Comparison of ENCODE assay signal across 25 cellular contexts in the genomic region with DNA sequence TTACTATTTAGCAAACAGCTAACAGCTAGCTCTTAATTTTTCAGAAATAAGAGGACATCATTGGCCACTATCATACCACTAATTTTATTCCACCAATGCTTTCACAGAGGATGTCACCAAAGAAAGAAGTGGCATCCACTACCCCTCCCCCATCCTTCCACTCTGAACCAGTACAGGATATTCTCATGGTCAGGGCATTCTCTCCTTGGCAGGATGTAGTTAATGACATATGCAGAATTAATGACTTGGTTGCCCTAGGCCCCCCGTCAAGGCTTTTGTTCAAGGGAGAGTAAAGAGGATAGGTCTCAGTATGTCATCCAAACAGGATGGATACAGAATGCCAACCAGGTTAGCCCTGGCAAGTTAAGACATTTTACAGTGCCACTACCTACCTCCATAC. TPM values are rescaled to one million over a fixed set of nuclear protein-coding genes. Genes with fewer than 3 reads are reported as not detected.
A peak's percentile ranks its signal among the peaks of the same experiment; 100 is the strongest.
DNase-seq lines count a peak whose midpoint lies in the region; ATAC-seq and TF ChIP-seq lines count a peak whose summit lies in the region.
"Had no signal": no experiment of that assay in that cellular context is flagged by ENCODE, and none has a peak within 500 bp of the region (broad histone marks: within the 10 kb centered on the region; RNA-seq: fewer than 3 reads in every experiment).

No MANE protein-coding gene starts in this region.

- H3K4me3 ChIP-seq in CD8-positive, alpha-beta T cell (ENCODE audit: low read depth, low read length) = no peak overlapping the region
- H3K4me3 ChIP-seq in mesenchymal stem cell (ENCODE audit: insufficient read depth in 1 of 2, low read depth in 1 of 2, low read length in 2 of 2) = no peak overlapping the region
- H3K4me3 ChIP-seq in HAP-1 = no peak overlapping the region
- H3K4me3 ChIP-seq: gastroesophageal sphincter, upper lobe of left lung had no signal

- H3K23ac ChIP-seq in mesenchymal stem cell (ENCODE audit: low read length in 2 of 2) = no peak overlapping the region

- H2AK5ac ChIP-seq in mesenchymal stem cell (ENCODE audit: low read length, severe bottlenecking) = no peak overlapping the region

- H3K4me2 ChIP-seq in mesenchymal stem cell (ENCODE audit: low read length, poor library complexity, severe bottlenecking) = no peak overlapping the region

- POLR2A ChIA-PET in CD8-positive, alpha-beta T cell (lab: Charles Lee) = interaction anchor here (1.4 to 2.1 kb wide), 2 partner anchors 9 to 13 kb away, joined by 4 to 5 read pairs; no protein-coding TSS in a partner anchor
- POLR2A ChIA-PET in activated CD8-positive, alpha-beta T cell treated with anti-CD3 and anti-CD28 coated beads for 36 hours (lab: Charles Lee) = no interaction called here

- H3K14ac ChIP-seq in mesenchymal stem cell (ENCODE audit: low read length in 2 of 2) = no peak overlapping the region

- H3K4me1 Mint-ChIP-seq in CD8-positive, alpha-beta T cell (ENCODE audit: low read depth) = peaks cover 50% of the 10 kb centered on the region
- peaks cover 37% of the 10 kb centered on the region for H3K4me1 Mint-ChIP-seq in activated CD8-positive, alpha-beta T cell treated with anti-CD3 and anti-CD28 coated beads for 36 hours (ENCODE audit: low read depth)

- H3K36me3 ChIP-seq in CD8-positive, alpha-beta T cell (ENCODE audit: insufficient read depth, low read length) = peaks cover 4% of the 10 kb centered on the region
- peaks cover 3 to 30% of the 10 kb centered on the region in 2 experiments for H3K36me3 ChIP-seq in mesenchymal stem cell (ENCODE audit: control insufficient read depth in 1 of 2, insufficient read depth in 2 of 2, low read depth in 1 of 2, low read length in 2 of 2)
- H3K36me3 ChIP-seq in HAP-1 (replicated peaks) = no peaks in the 10 kb centered on the region
- H3K36me3 ChIP-seq: WERI-Rb-1 had no signal

- H3K4ac ChIP-seq in mesenchymal stem cell (ENCODE audit: low read depth in 1 of 2, low read length in 2 of 2) = no peak overlapping the region

- H2BK120ac ChIP-seq in mesenchymal stem cell (ENCODE audit: low read depth, low read length) = no peak overlapping the region

- no peak overlapping the region for H3K9ac ChIP-seq in mesenchymal stem cell (ENCODE audit: low read length)

- H3K4me1 ChIP-seq in CD8-positive, alpha-beta T cell (ENCODE audit: insufficient read depth, low read length) = peaks cover 32% of the 10 kb centered on the region
- no peaks in the 10 kb centered on the region for H3K4me1 ChIP-seq in mesenchymal stem cell (ENCODE audit: control insufficient read depth, insufficient read depth, low read depth, low read length)
- H3K4me1 ChIP-seq in HAP-1 = peaks cover 7% of the 10 kb centered on the region; the same call in 1 of the 2 replicates

- intact Hi-C loops in CD8-positive, alpha-beta T cell (cut with DNase I, micrococcal nuclease) = loop anchor here in 1 of 2 experiments (1.0 kb wide), 1 partner anchor 7 kb away; no protein-coding TSS in a partner anchor
- intact Hi-C loops in activated CD8-positive, alpha-beta T cell treated with anti-CD3 and anti-CD28 coated beads for 36 hours (cut with micrococcal nuclease) = no loop called here

- H2BK12ac ChIP-seq in mesenchymal stem cell (ENCODE audit: low read length in 2 of 2) = no peak overlapping the region

- DNase-seq in NCI-H1417 (lab: John Stamatoyannopoulos, UW) (peak in 2 of 3 experiments; percentile 38 to 68), NCI-H1417 treated with DMSO at 0.1 percent for 48 hours (lab: John Stamatoyannopoulos, UW) (no peak), mesenchymal stem cell (no peak), islet precursor cell (no peak), HAP-1 (ENCODE audit: low spot score in 2 of 2) (no peak)
- DNase-seq in CD8-positive, alpha-beta T cell = no peak
- DNase-seq in activated CD8-positive, alpha-beta T cell treated with anti-CD3 and anti-CD28 coated beads for 36 hours = no peak
- DNase-seq: 8988T; activated naive CD4-positive, alpha-beta T cell treated with Interleukin-2 at 50 U/mL for 16 hours; brain microvascular endothelial cell; C1 segment of cervical spinal cord; cortex of kidney; DMS79; GOT3; KG1; NCI-H1092 treated with DMSO at 0.1 percent for 48 hours; NCI-H2171; retina; stimulated activated naive CD4-positive, alpha-beta T cell treated with Interleukin-2 at 50 U/mL for 16 hours; upper lobe of left lung; WERI-Rb-1 had no signal

- H3K27me3 ChIP-seq in CD8-positive, alpha-beta T cell (ENCODE audit: insufficient read depth, low read length) = no peaks in the 10 kb centered on the region
- H3K27me3 ChIP-seq in mesenchymal stem cell (ENCODE audit: control insufficient read depth in 1 of 2, insufficient read depth in 1 of 2, low read length in 2 of 2) (no peaks in the 10 kb centered on the region), HAP-1 (ENCODE audit: low read depth) (no peaks in the 10 kb centered on the region)
- H3K27me3 ChIP-seq: brain microvascular endothelial cell, gastroesophageal sphincter, upper lobe of left lung had no signal

- no peaks in the 10 kb centered on the region for H3K27me3 Mint-ChIP-seq in CD8-positive, alpha-beta T cell (ENCODE audit: low read depth)
- H3K27me3 Mint-ChIP-seq in activated CD8-positive, alpha-beta T cell treated with anti-CD3 and anti-CD28 coated beads for 36 hours = no peaks in the 10 kb centered on the region

- no peaks in the 10 kb centered on the region for H3K9me3 ChIP-seq in CD8-positive, alpha-beta T cell (ENCODE audit: low read length)
- no peaks in the 10 kb centered on the region for H3K9me3 ChIP-seq in mesenchymal stem cell (ENCODE audit: control insufficient read depth, low read length)
- H3K9me3 ChIP-seq in HAP-1 = no peaks in the 10 kb centered on the region
- H3K9me3 ChIP-seq: gastroesophageal sphincter, upper lobe of left lung had no signal

- TF ChIP-seq CTCF in CD8-positive, alpha-beta T cell (IDR thresholded peaks at IDR 0.05) = no peak
- TF ChIP-seq CTCF in activated CD8-positive, alpha-beta T cell treated with anti-CD3 and anti-CD28 coated beads for 36 hours (IDR thresholded peaks at IDR 0.05) = no peak

- no peak overlapping the region for H2AFZ ChIP-seq in mesenchymal stem cell (ENCODE audit: low read depth, low read length)

- CTCF ChIA-PET in CD8-positive, alpha-beta T cell (lab: Charles Lee) = no interaction called here
- CTCF ChIA-PET in activated CD8-positive, alpha-beta T cell treated with anti-CD3 and anti-CD28 coated beads for 36 hours (lab: Charles Lee) = no interaction called here

- WGBS in mesenchymal stem cell = 44% methylated on average over 1 of the region's 1 CpG

- in situ Hi-C loops in HAP-1 (cut with MboI; ENCODE audit: low sequenced_read_pairs) = no loop called here

- H3K18ac ChIP-seq in mesenchymal stem cell (ENCODE audit: low read depth in 1 of 2, low read length in 2 of 2) = no peak overlapping the region

- H3K79me1 ChIP-seq in mesenchymal stem cell (replicated peaks; ENCODE audit: low read length, poor library complexity, severe bottlenecking) = peaks cover 1% of the 10 kb centered on the region

- H3K9me3 Mint-ChIP-seq in CD8-positive, alpha-beta T cell = no peaks in the 10 kb centered on the region
- peaks cover 2% of the 10 kb centered on the region for H3K9me3 Mint-ChIP-seq in activated CD8-positive, alpha-beta T cell treated with anti-CD3 and anti-CD28 coated beads for 36 hours

- peaks cover 27% of the 10 kb centered on the region for H3K36me3 Mint-ChIP-seq in CD8-positive, alpha-beta T cell
- H3K36me3 Mint-ChIP-seq in activated CD8-positive, alpha-beta T cell treated with anti-CD3 and anti-CD28 coated beads for 36 hours (ENCODE audit: low read depth) = peaks cover 14% of the 10 kb centered on the region

- no peak overlapping the region for H4K8ac ChIP-seq in mesenchymal stem cell (ENCODE audit: low read length)

- no peak overlapping the region for H2BK5ac ChIP-seq in mesenchymal stem cell (ENCODE audit: low read depth, low read length, poor library complexity, severe bottlenecking)

- H3K4me3 Mint-ChIP-seq in CD8-positive, alpha-beta T cell = no peak overlapping the region
- no peak overlapping the region for H3K4me3 Mint-ChIP-seq in activated CD8-positive, alpha-beta T cell treated with anti-CD3 and anti-CD28 coated beads for 36 hours

- peak overlapping the region; percentile 84 for H3K27ac Mint-ChIP-seq in CD8-positive, alpha-beta T cell
- peak overlapping the region; percentile 81 for H3K27ac Mint-ChIP-seq in activated CD8-positive, alpha-beta T cell treated with anti-CD3 and anti-CD28 coated beads for 36 hours

- no peak for ATAC-seq in CD8-positive, alpha-beta T cell
- peak; percentile 50 for ATAC-seq in activated CD8-positive, alpha-beta T cell treated with anti-CD3 and anti-CD28 coated beads for 36 hours
- no peak for ATAC-seq in GM18502 (IDR thresholded peaks at IDR 0.05; ENCODE audit: poor library complexity, unreplicated experiment)
- ATAC-seq: gastroesophageal sphincter had no signal

- no peak overlapping the region for H3K27ac ChIP-seq in CD8-positive, alpha-beta T cell (ENCODE audit: low read depth, low read length)
- peak overlapping the region; percentile 34 for H3K27ac ChIP-seq in mesenchymal stem cell (ENCODE audit: low read length, poor library complexity, severe bottlenecking)
- H3K27ac ChIP-seq: brain microvascular endothelial cell, gastroesophageal sphincter, HL-60, RWPE1, upper lobe of left lung, WERI-Rb-1 had no signal

- H2BK15ac ChIP-seq in mesenchymal stem cell (ENCODE audit: low read depth, poor library complexity, severe bottlenecking) = no peak overlapping the region

- H4K91ac ChIP-seq in mesenchymal stem cell (ENCODE audit: low read length) = no peak overlapping the region

RNA-seq across cellular contexts. Expression of gene NUP107, which starts 18.9 kb away (rescaled TPM):
- total RNA-seq in CD8-positive, alpha-beta T cell = 10 to 100 TPM; 40.1 to 45.9 TPM
- total RNA-seq in activated CD8-positive, alpha-beta T cell treated with anti-CD3 and anti-CD28 coated beads for 36 hours = 100 to 1,000 TPM; 142 to 143 TPM
- polyA plus RNA-seq in mesenchymal stem cell (2013, experiment 1 of 2) = 19.4 TPM
- 20.8 TPM for polyA plus RNA-seq in mesenchymal stem cell (2013, experiment 2 of 2)

RNA-seq across cellular contexts. Expression of gene RAP1B, which starts 57.2 kb away (rescaled TPM):
- 100 to 1,000 TPM; 299 TPM for total RNA-seq in CD8-positive, alpha-beta T cell
- 100 to 1,000 TPM; 187 to 192 TPM for total RNA-seq in activated CD8-positive, alpha-beta T cell treated with anti-CD3 and anti-CD28 coated beads for 36 hours
- 219 TPM for polyA plus RNA-seq in mesenchymal stem cell (2013, experiment 1 of 2)
- 229 TPM for polyA plus RNA-seq in mesenchymal stem cell (2013, experiment 2 of 2)

Comparison
In these comparisons a context has a peak if more than half of its experiments do, and no peak if none do; other contexts are left out.
1. DNase-seq: peak in NCI-H1417 (2 of 3); none in NCI-H1417 treated with DMSO at 0.1 percent for 48 hours (single experiment), CD8-positive, alpha-beta T cell (0 of 7), activated CD8-positive, alpha-beta T cell treated with anti-CD3 and anti-CD28 coated beads for 36 hours (single experiment), mesenchymal stem cell (single experiment), islet precursor cell (single experiment) and HAP-1 (0 of 2).